In the genomic region with DNA sequence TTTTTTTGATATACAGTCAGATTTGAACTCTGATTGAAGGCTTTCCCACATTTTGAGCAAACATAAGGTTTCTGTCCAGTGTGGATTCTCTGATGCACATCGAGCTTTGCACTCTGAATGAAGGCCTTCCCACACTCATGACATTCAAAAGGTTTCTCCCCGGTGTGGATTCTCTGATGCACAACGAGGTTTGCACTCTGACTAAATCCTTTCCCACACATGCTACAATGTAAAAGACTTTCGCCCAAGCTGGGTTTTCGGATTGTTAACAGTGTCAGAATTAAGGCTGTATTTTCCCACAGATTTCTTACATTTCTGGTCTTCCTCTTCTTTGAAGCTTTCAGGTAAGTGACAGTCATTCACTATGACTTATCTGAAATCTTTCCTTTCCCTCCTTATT, we compare ENCODE assay signal across 11 cellular contexts.
"Had no signal": no experiment of that assay in that cellular context is flagged by ENCODE, and none has a peak within 500 bp of the region (broad histone marks: within the 10 kb centered on the region; RNA-seq: fewer than 3 reads in every experiment).

No MANE protein-coding gene starts in this region.

- H3K4me3 Mint-ChIP-seq: GM23338, H9, HFFc6 had no signal

- FAIRE-seq: H1, H54 had no signal

- ATAC-seq: GM23338, HCT116 had no signal

- H3K9me3 ChIP-seq: HAP-1 had no signal

- H3K4me3 ChIP-seq: GM23248, GM23338, HAP-1 had no signal

- H3K9ac ChIP-seq: GM23248 had no signal

- H3K4me2 ChIP-seq: GM23338 had no signal

- H3K27ac ChIP-seq: GM23248 had no signal

- H2AFZ ChIP-seq: GM23248, GM23338 had no signal

- DNase-seq: GM23248, GOT3, H7, H9, HCEC 1CT, HFFc6 had no signal

- H3K27ac Mint-ChIP-seq: GM23338, H9, HFFc6 had no signal

- H3K36me3 ChIP-seq: HAP-1 had no signal

- H3K4me1 ChIP-seq: HAP-1 had no signal

- H3K4me1 Mint-ChIP-seq: GM23338, H9 had no signal
